Comparison of ENCODE assay signal across 18 cellular contexts in the genomic region with DNA sequence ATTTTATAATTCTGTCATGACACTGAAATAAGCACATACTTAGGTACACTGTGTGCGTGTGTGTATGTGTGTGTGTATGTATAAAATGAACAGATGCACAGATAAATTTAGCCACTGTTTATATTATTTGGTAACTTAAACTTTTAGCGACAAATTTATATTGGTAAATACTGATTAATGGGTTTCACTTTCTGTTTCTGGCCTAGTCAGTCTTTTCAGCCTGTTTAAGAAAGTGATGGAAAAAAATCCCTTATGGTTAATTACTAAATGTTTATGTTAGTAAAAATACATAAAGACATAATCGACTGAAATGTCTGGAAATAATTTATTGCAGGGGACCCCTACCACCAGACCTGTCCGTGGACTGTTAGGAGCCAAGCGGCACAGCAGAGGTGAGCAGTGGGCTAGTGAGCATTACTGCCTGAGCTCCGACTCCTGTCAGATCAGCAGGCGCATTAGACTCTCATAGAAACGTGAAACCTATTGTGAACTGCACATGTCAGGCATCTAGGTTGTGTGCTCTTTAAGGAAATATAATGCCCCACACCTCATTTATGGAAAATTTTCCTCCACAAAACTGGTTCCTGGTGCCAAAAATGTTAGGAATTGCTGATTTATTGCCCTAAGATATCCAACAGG.
DNase-seq lines count a peak whose midpoint lies in the region; ATAC-seq and TF ChIP-seq lines count a peak whose summit lies in the region.
"Had no signal": no experiment of that assay in that cellular context is flagged by ENCODE, and none has a peak within 500 bp of the region (broad histone marks: within the 10 kb centered on the region; RNA-seq: fewer than 3 reads in every experiment).

No MANE protein-coding gene starts in this region.

- peaks cover 1% of the 10 kb centered on the region for H3K79me1 ChIP-seq in trophoblast cell (ENCODE audit: low read length)

- H2AK5ac ChIP-seq in trophoblast cell (ENCODE audit: low read length): no peak overlapping the region

- H3K9me3 Mint-ChIP-seq in chondrocyte (ENCODE audit: low read depth): no peaks in the 10 kb centered on the region

- H2AFZ ChIP-seq in trophoblast cell (ENCODE audit: insufficient read depth, low read length, poor library complexity): no peak overlapping the region

- H3K27ac ChIP-seq in Panc1 (ENCODE audit: low read length) (peak overlapping the region; percentile 52), trophoblast cell (ENCODE audit: low read depth, low read length) (no peak overlapping the region)

- peak overlapping the region; percentile 68 for H2BK5ac ChIP-seq in trophoblast cell (ENCODE audit: low read depth, low read length, poor library complexity)

- H4K12ac ChIP-seq in trophoblast cell (ENCODE audit: low read depth, low read length): no peak overlapping the region

- no peak overlapping the region for H3K9ac ChIP-seq in trophoblast cell (ENCODE audit: low read length)

- no peak overlapping the region for H3K4ac ChIP-seq in trophoblast cell (ENCODE audit: low read depth, low read length)

- intact Hi-C loops in Panc1 (cut with micrococcal nuclease; ENCODE audit: unreplicated experiment): no loop called here

- H3K9me3 ChIP-seq in Panc1 (ENCODE audit: control insufficient read depth, insufficient read depth, low read depth, low read length): no peaks in the 10 kb centered on the region
- no peaks in the 10 kb centered on the region for H3K9me3 ChIP-seq in trophoblast cell (ENCODE audit: insufficient read depth, low read depth, low read length)
- H3K9me3 ChIP-seq: BE2C had no signal

- H3K4me3 ChIP-seq in Panc1 (ENCODE audit: low read depth in 2 of 2, low read length in 2 of 2): peak overlapping the region; percentile 28 to 45
- no peak overlapping the region for H3K4me3 ChIP-seq in trophoblast cell (ENCODE audit: low read depth, low read length)

- no peak overlapping the region for H3K27ac Mint-ChIP-seq in chondrocyte (ENCODE audit: unreplicated experiment)
- H3K27ac Mint-ChIP-seq: CD4-positive, alpha-beta T cell; IgD-negative memory B cell had no signal

- no peaks in the 10 kb centered on the region for H3K79me2 ChIP-seq in trophoblast cell (ENCODE audit: control insufficient read depth, insufficient read depth, low read length, poor library complexity)

- H3K36me3 Mint-ChIP-seq in chondrocyte (ENCODE audit: low read depth): no peaks in the 10 kb centered on the region

- H3K27me3 ChIP-seq in Panc1 (ENCODE audit: control insufficient read depth, insufficient read depth, low read length) (no peaks in the 10 kb centered on the region), trophoblast cell (ENCODE audit: insufficient read depth, low read length) (no peaks in the 10 kb centered on the region)
- H3K27me3 ChIP-seq: BE2C had no signal

- H4K8ac ChIP-seq in trophoblast cell (ENCODE audit: low read depth, low read length): peak overlapping the region; percentile 19

- H3K27me3 Mint-ChIP-seq in chondrocyte (ENCODE audit: low read depth): peaks cover 6% of the 10 kb centered on the region
- H3K27me3 Mint-ChIP-seq: CD4-positive, alpha-beta T cell; IgD-negative memory B cell had no signal

- ATAC-seq in Panc1 (peak; percentile 97), GM21717 (IDR thresholded peaks at IDR 0.05; ENCODE audit: unreplicated experiment) (no peak)

- H2BK12ac ChIP-seq in trophoblast cell (ENCODE audit: low read length): peak overlapping the region; percentile 80

- H3K4me3 Mint-ChIP-seq in chondrocyte (ENCODE audit: unreplicated experiment): no peak overlapping the region
- H3K4me3 Mint-ChIP-seq: CD4-positive, alpha-beta T cell; IgD-negative memory B cell had no signal

- peaks cover 2% of the 10 kb centered on the region; the same call in 1 of the 2 replicates for H3K4me1 ChIP-seq in Panc1 (ENCODE audit: control insufficient read depth, insufficient read depth, low read length)
- no peaks in the 10 kb centered on the region for H3K4me1 ChIP-seq in trophoblast cell (ENCODE audit: control insufficient read depth in 1 of 2, insufficient read depth in 2 of 2, low read length in 2 of 2)
- H3K4me1 ChIP-seq: BE2C had no signal

- H3K4me1 Mint-ChIP-seq in chondrocyte (ENCODE audit: low read depth): no peaks in the 10 kb centered on the region
- H3K4me1 Mint-ChIP-seq: IgD-negative memory B cell had no signal

- peak; percentile 51 for DNase-seq in ELR (ENCODE audit: low read depth)
- peak; percentile 56 for DNase-seq in M059J (ENCODE audit: low read depth)
- peak; percentile 10 for DNase-seq in Panc1 (ENCODE audit: low read depth, low spot score)
- no peak for DNase-seq in trophoblast cell
- DNase-seq in chondrocyte (ENCODE audit: low spot score): no peak
- no peak for DNase-seq in kidney glomerular epithelial cell (lab: John Stamatoyannopoulos, UW)
- DNase-seq: BE2C; CD4-positive, alpha-beta T cell; DMS79 treated with DMSO at 0.1 percent for 48 hours; GF-D8; NCI-H1417 treated with DMSO at 0.1 percent for 48 hours; NCI-H1930; NCI-H510A; NCI-H774; SHP77 treated with DMSO at 0.1 percent for 48 hours; T-helper 2 cell had no signal

- TF ChIP-seq CTCF in Panc1 (IDR thresholded peaks at IDR 0.05) (no peak), chondrocyte (IDR thresholded peaks at IDR 0.05) (no peak)

- H2BK120ac ChIP-seq in trophoblast cell (ENCODE audit: insufficient read depth, low read length, poor library complexity): peak overlapping the region; percentile 22

- CTCF ChIA-PET in Panc1 (lab: Charles Lee): no interaction called here

- BruUV-seq in Panc1 (replicated peaks; lab: Mats Ljungman, UMichigan): no TSS peak

- peak overlapping the region; percentile 24 for H4K91ac ChIP-seq in trophoblast cell (ENCODE audit: low read depth, low read length)

- H3K14ac ChIP-seq in trophoblast cell (ENCODE audit: low read length): peak overlapping the region; percentile 37

- no CpG with 5 or more reads among the region's 8 CpGs for WGBS in trophoblast cell (ENCODE audit: extremely low coverage, insufficient coverage, insufficient read length)

- no peak overlapping the region for H3K23ac ChIP-seq in trophoblast cell (ENCODE audit: low read length)

- in situ Hi-C loops in Panc1 (cut with HindIII; ENCODE audit: low pct_unique_long_range_greater_than_20kb, low sequenced_read_pairs): no loop called here

- H3K4me2 ChIP-seq in trophoblast cell (ENCODE audit: low read length): no peak overlapping the region

- POLR2A ChIA-PET in Panc1 (lab: Charles Lee): no interaction called here

- no peak overlapping the region for H3K18ac ChIP-seq in trophoblast cell (ENCODE audit: low read length)

- H3K36me3 ChIP-seq in Panc1 (ENCODE audit: control insufficient read depth, insufficient read depth, low read length): no peaks in the 10 kb centered on the region
- H3K36me3 ChIP-seq in trophoblast cell (ENCODE audit: control insufficient read depth in 1 of 2, insufficient read depth in 2 of 2, low read length in 2 of 2): no peaks in the 10 kb centered on the region
- H3K36me3 ChIP-seq: BE2C had no signal

Comparison
In these comparisons a context has a peak if more than half of its experiments do, and no peak if none do; other contexts are left out.
1. DNase-seq: peak in ELR (single experiment), M059J (single experiment) and Panc1 (single experiment); none in trophoblast cell (0 of 2), chondrocyte (single experiment) and kidney glomerular epithelial cell (single experiment).